In the genomic region with DNA sequence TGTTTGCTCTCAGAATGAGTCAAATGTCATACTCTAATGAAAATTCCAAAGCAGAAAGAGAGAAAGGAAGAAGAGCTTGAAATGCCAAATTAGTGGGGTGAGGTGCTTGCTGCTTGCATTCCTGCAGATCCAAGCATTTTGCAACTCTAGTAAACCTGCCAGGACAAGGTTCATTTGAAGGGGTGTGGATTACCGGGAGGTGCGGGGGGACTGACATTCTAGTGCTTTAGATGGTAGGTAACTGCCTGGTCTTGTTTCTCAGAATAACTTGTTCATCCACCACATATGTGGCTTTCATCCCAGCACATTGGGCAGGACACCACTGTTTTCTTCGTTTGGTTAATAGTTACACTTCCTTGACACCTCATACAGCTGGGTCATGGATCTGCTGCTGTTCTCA, we compare ENCODE assay signal across 10 cellular contexts.
DNase-seq lines count a peak whose midpoint lies in the region; ATAC-seq and TF ChIP-seq lines count a peak whose summit lies in the region.
"Had no signal": no experiment of that assay in that cellular context is flagged by ENCODE, and none has a peak within 500 bp of the region (broad histone marks: within the 10 kb centered on the region; RNA-seq: fewer than 3 reads in every experiment).

No MANE protein-coding gene starts in this region.

- H3K27me3 ChIP-seq in tibial nerve (no peaks in the 10 kb centered on the region), WERI-Rb-1 (ENCODE audit: insufficient read depth, low read depth, severe bottlenecking) (no peaks in the 10 kb centered on the region)

- H3K9me3 ChIP-seq in tibial nerve (no peaks in the 10 kb centered on the region), WERI-Rb-1 (ENCODE audit: severe bottlenecking) (no peaks in the 10 kb centered on the region)

- no peak overlapping the region for H3K4me3 ChIP-seq in lower leg skin (ENCODE audit: low read depth, poor library complexity, severe bottlenecking)
- H3K4me3 ChIP-seq in tibial nerve, result no peak overlapping the region
- H3K4me3 ChIP-seq in WERI-Rb-1 (ENCODE audit: low read depth, low read length), result no peak overlapping the region

- 17 to 29% methylated on average over 3 of the region's 3 CpGs for WGBS in lower leg skin, 2 donors
- 30 to 41% methylated on average over 3 of the region's 3 CpGs for WGBS in tibial nerve, 2 donors

- ATAC-seq in HG03571 (IDR thresholded peaks at IDR 0.05; ENCODE audit: unreplicated experiment) (no peak), HG02798 (IDR thresholded peaks at IDR 0.05; ENCODE audit: poor library complexity, unreplicated experiment) (no peak)

- TF ChIP-seq EP300 in tibial nerve (IDR thresholded peaks at IDR 0.05), result no peak

- peaks cover 0 to 40% (median 13%) of the 10 kb centered on the region in 4 donors for H3K4me1 ChIP-seq in tibial nerve

- DNase-seq in NCI-H1694 (lab: John Stamatoyannopoulos, UW) (peak; percentile 10), epithelial cell of prostate (ENCODE audit: low read depth, low spot score) (peak; percentile 98), lower leg skin (ENCODE audit: low spot score in 2 of 2) (peak; percentile 84 to 92), tibial nerve (ENCODE audit: low spot score in 2 of 2) (peak in 1 of 2 donors; percentile 19), DMS79 treated with DMSO at 0.1 percent for 48 hours (lab: John Stamatoyannopoulos, UW) (no peak), WERI-Rb-1 (no peak)
- DNase-seq: activated CD4-positive, alpha-beta T cell treated with anti-CD3 and anti-CD28 coated beads, Interleukin-2, amount 50 U/mL, for 48 hours; NCI-H524 treated with DMSO at 0.1 percent for 48 hours had no signal

- intact Hi-C loops in lower leg skin (cut with DNase I; ENCODE audit: low total_unique reads), result no loop called here

- H3K27ac ChIP-seq in epithelial cell of prostate (peak overlapping the region; percentile 99), tibial nerve (peak overlapping the region in 3 of 4 donors; percentile 42 to 84 (median 79)), WERI-Rb-1 (no peak overlapping the region)

- H3K36me3 ChIP-seq in tibial nerve (no peaks in the 10 kb centered on the region), WERI-Rb-1 (no peaks in the 10 kb centered on the region)

- TF ChIP-seq POLR2A in lower leg skin (IDR thresholded peaks at IDR 0.05) (no peak), tibial nerve (IDR thresholded peaks at IDR 0.05) (no peak)

- TF ChIP-seq CTCF in lower leg skin (IDR thresholded peaks at IDR 0.05), result no peak
- no peak for TF ChIP-seq CTCF in tibial nerve (IDR thresholded peaks at IDR 0.05)
- no peak for TF ChIP-seq CTCF in WERI-Rb-1 (IDR thresholded peaks at IDR 0.05; ENCODE audit: low read depth, low read length)

Comparison
In these comparisons a context has a peak if more than half of its experiments do, and no peak if none do; other contexts are left out.
1. DNase-seq: peak in NCI-H1694 (single experiment), epithelial cell of prostate (single experiment) and lower leg skin (2 of 2); none in DMS79 treated with DMSO at 0.1 percent for 48 hours (single experiment) and WERI-Rb-1 (single experiment).